ENCODE assay signal across 9 cellular contexts in genomic region chr12:26749781-26750180, GRCh38.
A peak's percentile ranks its signal among the peaks of the same experiment; 100 is the strongest.
DNase-seq lines count a peak whose midpoint lies in the region; ATAC-seq, FAIRE-seq and TF ChIP-seq lines count a peak whose summit lies in the region.
"Had no signal": no experiment of that assay in that cellular context is flagged by ENCODE, and none has a peak within 500 bp of the region (broad histone marks: within the 10 kb centered on the region; RNA-seq: fewer than 3 reads in every experiment).

No MANE protein-coding gene starts in this region.

- H3K27me3 ChIP-seq in endothelial cell of umbilical vein (ENCODE audit: control insufficient read depth in 2 of 2, insufficient read depth in 2 of 2, low read length in 2 of 2), result no peaks in the 10 kb centered on the region
- H3K27me3 ChIP-seq in CD8-positive, alpha-beta T cell (ENCODE audit: insufficient read depth, low read length), result no peaks in the 10 kb centered on the region

- POLR2A ChIA-PET in endothelial cell of umbilical vein (lab: Charles Lee), result no interaction called here
- POLR2A ChIA-PET in CD8-positive, alpha-beta T cell (lab: Charles Lee), result no interaction called here

- no peak overlapping the region for H2AFZ ChIP-seq in endothelial cell of umbilical vein (ENCODE audit: low read depth, low read length)

- DNase-seq in endothelial cell of umbilical vein (ENCODE audit: low read depth, low spot score), result no peak
- no peak for DNase-seq in nephron progenitor cell
- no peak for DNase-seq in ACHN
- no peak for DNase-seq in CD8-positive, alpha-beta T cell
- DNase-seq in activated CD4-positive, alpha-beta T cell treated with anti-CD3 and anti-CD28 coated beads for 48 hours, result no peak
- DNase-seq: NCI-H1436 had no signal

- no peak overlapping the region for H3K9ac ChIP-seq in endothelial cell of umbilical vein (replicated peaks; ENCODE audit: extremely low read depth, insufficient read depth, low read length)

- H3K27ac ChIP-seq in endothelial cell of umbilical vein (ENCODE audit: insufficient read depth, low read depth, low read length), result peak overlapping the region; percentile 77
- no peak overlapping the region for H3K27ac ChIP-seq in CD8-positive, alpha-beta T cell (ENCODE audit: low read depth, low read length)

- peaks cover 26% of the 10 kb centered on the region for H3K9me3 Mint-ChIP-seq in nephron progenitor cell
- peaks cover 3% of the 10 kb centered on the region for H3K9me3 Mint-ChIP-seq in CD8-positive, alpha-beta T cell

- CTCF ChIA-PET in endothelial cell of umbilical vein (lab: Charles Lee), result interaction anchor here (0.9 to 1.0 kb wide), 2 partner anchors 54 to 135 kb away, joined by 3 to 4 read pairs; no protein-coding TSS in a partner anchor
- CTCF ChIA-PET in CD8-positive, alpha-beta T cell (lab: Charles Lee), result no interaction called here

- BruUV-seq in endothelial cell of umbilical vein (replicated peaks; lab: Mats Ljungman, UMichigan), result no TSS peak

- no peaks in the 10 kb centered on the region for H4K20me1 ChIP-seq in endothelial cell of umbilical vein (replicated peaks; ENCODE audit: control insufficient read depth, extremely low read depth, insufficient read depth, low read length)

- H3K27ac Mint-ChIP-seq in nephron progenitor cell, result no peak overlapping the region
- no peak overlapping the region for H3K27ac Mint-ChIP-seq in CD8-positive, alpha-beta T cell

- H3K4me3 ChIP-seq in endothelial cell of umbilical vein (replicated peaks in 1 of 3; ENCODE audit: insufficient read depth in 1 of 3, low read depth in 1 of 3, low read length in 3 of 3), result no peak overlapping the region
- H3K4me3 ChIP-seq in CD8-positive, alpha-beta T cell (ENCODE audit: low read depth, low read length), result no peak overlapping the region

- intact Hi-C loops in endothelial cell of umbilical vein (cut with micrococcal nuclease), result loop anchor here (2.0 kb wide), 2 partner anchors 37 to 83 kb away; partner anchors contain the start of gene ITPR2
- intact Hi-C loops in CD8-positive, alpha-beta T cell (cut with DNase I, micrococcal nuclease), result no loop called here

- H3K9me3 ChIP-seq in endothelial cell of umbilical vein (replicated peaks; ENCODE audit: control insufficient read depth, insufficient read depth, low read length), result no peaks in the 10 kb centered on the region
- no peaks in the 10 kb centered on the region for H3K9me3 ChIP-seq in CD8-positive, alpha-beta T cell (ENCODE audit: low read length)

- no peak overlapping the region for H3K4me3 Mint-ChIP-seq in nephron progenitor cell
- no peak overlapping the region for H3K4me3 Mint-ChIP-seq in CD8-positive, alpha-beta T cell

- H3K36me3 Mint-ChIP-seq in nephron progenitor cell (ENCODE audit: low read depth), result peaks cover 12% of the 10 kb centered on the region
- peaks cover 2% of the 10 kb centered on the region for H3K36me3 Mint-ChIP-seq in CD8-positive, alpha-beta T cell

- no peaks in the 10 kb centered on the region for H3K36me3 ChIP-seq in endothelial cell of umbilical vein (ENCODE audit: control insufficient read depth in 2 of 2, extremely low read depth in 1 of 2, insufficient read depth in 2 of 2, low read length in 2 of 2)
- no peaks in the 10 kb centered on the region for H3K36me3 ChIP-seq in CD8-positive, alpha-beta T cell (ENCODE audit: insufficient read depth, low read length)

- no peak for TF ChIP-seq POLR2A in endothelial cell of umbilical vein (IDR thresholded peaks at IDR 0.05; ENCODE audit: low read depth, low read length)

- no peak for FAIRE-seq in endothelial cell of umbilical vein (lab: Jason Lieb, UNC)

- in situ Hi-C loops in ACHN (cut with HindIII; ENCODE audit: low pct_ligation_motif_present, low pct_unique_long_range_greater_than_20kb, low sequenced_read_pairs), result no loop called here

- dilution Hi-C loops in endothelial cell of umbilical vein (cut with MboI; ENCODE audit: extremely low pct_ligation_motif_present, low sequenced_read_pairs), result no loop called here

- H3K27me3 Mint-ChIP-seq in nephron progenitor cell (ENCODE audit: low read depth, poor library complexity), result no peaks in the 10 kb centered on the region
- H3K27me3 Mint-ChIP-seq in CD8-positive, alpha-beta T cell (ENCODE audit: low read depth), result no peaks in the 10 kb centered on the region

- peaks cover 14% of the 10 kb centered on the region for H3K79me2 ChIP-seq in endothelial cell of umbilical vein (ENCODE audit: control insufficient read depth, insufficient read depth, low read length)

- ATAC-seq in GM18868 (IDR thresholded peaks at IDR 0.05; ENCODE audit: unreplicated experiment) (peak; percentile 76), GM21423 (IDR thresholded peaks at IDR 0.05; ENCODE audit: unreplicated experiment) (peak; percentile 71), HG03159 (IDR thresholded peaks at IDR 0.05; ENCODE audit: unreplicated experiment) (peak; percentile 83)
- ATAC-seq in CD8-positive, alpha-beta T cell, result no peak

- peaks cover 4% of the 10 kb centered on the region for H3K4me1 Mint-ChIP-seq in nephron progenitor cell
- peaks cover 51% of the 10 kb centered on the region for H3K4me1 Mint-ChIP-seq in CD8-positive, alpha-beta T cell (ENCODE audit: low read depth)

- no peaks in the 10 kb centered on the region for H3K9me1 ChIP-seq in endothelial cell of umbilical vein (replicated peaks; ENCODE audit: control insufficient read depth, extremely low read depth, insufficient read depth, low read length)

- TF ChIP-seq CTCF in endothelial cell of umbilical vein (IDR thresholded peaks at IDR 0.05; ENCODE audit: extremely low read depth in 1 of 2, insufficient read depth in 1 of 2, low read depth in 1 of 2, low read length in 2 of 2), result no peak
- TF ChIP-seq CTCF in nephron progenitor cell (IDR thresholded peaks at IDR 0.05), result no peak
- TF ChIP-seq CTCF in CD8-positive, alpha-beta T cell (IDR thresholded peaks at IDR 0.05), result no peak

- peak overlapping the region; percentile 91 for H3K4me2 ChIP-seq in endothelial cell of umbilical vein (ENCODE audit: insufficient read depth, low read length)

- peaks cover 54% of the 10 kb centered on the region for H3K4me1 ChIP-seq in endothelial cell of umbilical vein (ENCODE audit: control insufficient read depth, extremely low read depth, insufficient read depth, low read length)
- peaks cover 12% of the 10 kb centered on the region for H3K4me1 ChIP-seq in CD8-positive, alpha-beta T cell (ENCODE audit: insufficient read depth, low read length)

TF ChIP-seq in endothelial cell of umbilical vein, 7 proteins besides CTCF, POLR2A, EP300 and RAD21:
- TF ChIP-seq GATA2 (IDR thresholded peaks at IDR 0.05; ENCODE audit: insufficient read depth, insufficient read length, low read depth, low read length) (no peak), EZH2 (IDR thresholded peaks at IDR 0.05; ENCODE audit: borderline replicate concordance, low read depth, low read length, severe bottlenecking) (no peak), POLR2AphosphoS5 (IDR thresholded peaks at IDR 0.05; ENCODE audit: insufficient read depth, low read depth, low read length) (no peak), FOS (IDR thresholded peaks at IDR 0.05; ENCODE audit: borderline replicate concordance, insufficient read depth, low read length) (no peak), JUN (IDR thresholded peaks at IDR 0.05; ENCODE audit: borderline replicate concordance, insufficient read depth, insufficient read length, low read depth) (no peak), MYC (IDR thresholded peaks at IDR 0.05; ENCODE audit: low read depth, low read length) (no peak), MAX (IDR thresholded peaks at IDR 0.05; ENCODE audit: insufficient read depth, insufficient read length) (no peak)
TF ChIP-seq in endothelial cell of umbilical vein: peak in this region for 0.
